ENCODE assay signal across 37 cellular contexts in genomic region chr7:32346253-32346652, GRCh38.
"Had no signal": no experiment of that assay in that cellular context is flagged by ENCODE, and none has a peak within 500 bp of the region (broad histone marks: within the 10 kb centered on the region; RNA-seq: fewer than 3 reads in every experiment).

No MANE protein-coding gene starts in this region.

- H3K27ac ChIP-seq: adrenal gland, body of pancreas, brain microvascular endothelial cell, breast epithelium, cardiac muscle cell, VCaP had no signal

- H3K36me3 Mint-ChIP-seq: activated CD4-positive, alpha-beta memory T cell treated with anti-CD3 and anti-CD28 coated beads for 36 hours; activated naive CD4-positive, alpha-beta T cell treated with anti-CD3 and anti-CD28 coated beads, Interleukin-2, amount 50 U/mL, for 72 hours; activated naive CD8-positive, alpha-beta T cell treated with anti-CD3 and anti-CD28 coated beads for 36 hours; T-cell had no signal

- FAIRE-seq: astrocyte, TTC549 had no signal

- H3K27me3 Mint-ChIP-seq: activated B cell treated with CpG ODN at 0.5 μM for 24 hours; activated CD4-positive, alpha-beta memory T cell treated with anti-CD3 and anti-CD28 coated beads for 36 hours; activated CD4-positive, alpha-beta T cell treated with anti-CD3 and anti-CD28 coated beads, Interleukin-2, amount 10 ng/mL, durations not matched to agents 24 days and 14 days; activated CD8-positive, alpha-beta T cell treated with anti-CD3 and anti-CD28 coated beads for 36 hours; activated naive CD8-positive, alpha-beta T cell treated with anti-CD3 and anti-CD28 coated beads for 36 hours; activated T-helper 17 cell treated with anti-CD3 and anti-CD28 coated beads, Interleukin-2, amount 50 U/mL, for 72 hours had no signal

- H3K9me3 Mint-ChIP-seq: activated CD4-positive, alpha-beta memory T cell treated with anti-CD3 and anti-CD28 coated beads for 36 hours; activated CD4-positive, alpha-beta T cell treated with anti-CD3 and anti-CD28 coated beads, Interleukin-2, amount 10 ng/mL, durations not matched to agents 24 days and 14 days; activated CD8-positive, alpha-beta T cell treated with anti-CD3 and anti-CD28 coated beads for 36 hours; activated naive CD8-positive, alpha-beta T cell treated with anti-CD3 and anti-CD28 coated beads for 36 hours; activated T-cell treated with anti-CD3 and anti-CD28 coated beads, Interleukin-2, amount 50 U/mL, for 4 hours; activated T-cell treated with anti-CD3 and anti-CD28 coated beads, Interleukin-2, amount 50 U/mL, for 72 hours; activated T-helper 1 cell treated with anti-CD3 and anti-CD28 coated beads, Interleukin-12 subunit alpha, Interleukin-12 subunit beta, Interleukin-2, Interleukin-4 antibody, amounts not matched to agents 30 ng/mL and 10 ng/mL and 1 ng/mL, durations not matched to agents 14 hours and 24 hours and 36 hours; activated T-helper 17 cell treated with anti-CD3 and anti-CD28 coated beads, Interleukin-2, amount 50 U/mL, for 72 hours; central memory CD8-positive, alpha-beta T cell had no signal

- DNase-seq: activated B cell treated with CpG ODN at 0.5 μM for 24 hours; activated CD4-positive, alpha-beta memory T cell treated with anti-CD3 and anti-CD28 coated beads for 36 hours; activated CD4-positive, alpha-beta T cell treated with anti-CD3 and anti-CD28 coated beads for 4 hours; activated CD4-positive, alpha-beta T cell treated with anti-CD3 and anti-CD28 coated beads, Interleukin-2, amount 10 ng/mL, durations not matched to agents 24 days and 14 days; activated CD4-positive, alpha-beta T cell treated with anti-CD3 and anti-CD28 coated beads, Interleukin-2, amount 50 U/mL, for 1 hour; activated CD4-positive, alpha-beta T cell treated with anti-CD3 and anti-CD28 coated beads, Interleukin-2, amount 50 U/mL, for 4 hours; activated CD4-positive, CD25-positive, alpha-beta regulatory T cell treated with anti-CD3 and anti-CD28 coated beads, Interleukin-2, amount 50 U/mL, for 72 hours; activated CD8-positive, alpha-beta memory T cell treated with anti-CD3 and anti-CD28 coated beads, Interleukin-2, amount 50 U/mL, for 4 hours; activated CD8-positive, alpha-beta T cell treated with anti-CD3 and anti-CD28 coated beads for 36 hours; activated effector memory CD4-positive, alpha-beta T cell treated with anti-CD3 and anti-CD28 coated beads, Interleukin-2, amount 50 U/mL, for 16 hours; activated gamma-delta T cell treated with Interleukin-2 at 50 U/mL for 16 hours; activated naive CD4-positive, alpha-beta T cell; activated naive CD4-positive, alpha-beta T cell treated with anti-CD3 and anti-CD28 coated beads for 36 hours; activated naive CD4-positive, alpha-beta T cell treated with anti-CD3 and anti-CD28 coated beads, Interleukin-2, amount 50 U/mL, for 16 hours; activated naive CD8-positive, alpha-beta T cell treated with anti-CD3 and anti-CD28 coated beads for 36 hours; activated T-cell treated with anti-CD3 and anti-CD28 coated beads for 4 hours; activated T-cell treated with anti-CD3 and anti-CD28 coated beads, Interleukin-2, amount 50 U/mL, for 1 hour; activated T-cell treated with anti-CD3 and anti-CD28 coated beads, Interleukin-2, amount 50 U/mL, for 4 hours; activated T-cell treated with anti-CD3 and anti-CD28 coated beads, Interleukin-2, amount 50 U/mL, for 72 hours; adrenal gland; amniotic stem cell; aorta; body of pancreas; brain microvascular endothelial cell; caudate nucleus; T-cell; T-helper 17 cell; T1000 had no signal

- H3K4me3 ChIP-seq: adrenal gland, body of pancreas, breast epithelium, cardiac muscle cell had no signal

- H3K9me3 ChIP-seq: adrenal gland, body of pancreas, breast epithelium had no signal

- H3K4me1 Mint-ChIP-seq: activated B cell treated with CpG ODN at 0.5 μM for 24 hours; activated CD4-positive, alpha-beta T cell treated with anti-CD3 and anti-CD28 coated beads, Interleukin-2, amount 10 ng/mL, durations not matched to agents 24 days and 14 days; activated naive CD8-positive, alpha-beta T cell treated with anti-CD3 and anti-CD28 coated beads for 36 hours; activated T-helper 17 cell treated with anti-CD3 and anti-CD28 coated beads, Interleukin-2, amount 50 U/mL, for 72 hours; central memory CD8-positive, alpha-beta T cell; T-cell; T-helper 17 cell had no signal

- H3K27me3 ChIP-seq: adrenal gland, body of pancreas, brain microvascular endothelial cell, breast epithelium, cardiac muscle cell had no signal

- H3K36me3 ChIP-seq: adrenal gland, brain microvascular endothelial cell, breast epithelium, cardiac muscle cell had no signal

- H3K4me3 Mint-ChIP-seq: activated B cell treated with CpG ODN at 0.5 μM for 24 hours; activated CD4-positive, alpha-beta memory T cell treated with anti-CD3 and anti-CD28 coated beads for 36 hours; activated CD4-positive, alpha-beta T cell treated with anti-CD3 and anti-CD28 coated beads, Interleukin-2, amount 10 ng/mL, durations not matched to agents 24 days and 14 days; activated CD8-positive, alpha-beta T cell treated with anti-CD3 and anti-CD28 coated beads for 36 hours; activated naive CD4-positive, alpha-beta T cell treated with anti-CD3 and anti-CD28 coated beads for 36 hours; activated naive CD8-positive, alpha-beta T cell treated with anti-CD3 and anti-CD28 coated beads for 36 hours; activated T-cell treated with anti-CD3 and anti-CD28 coated beads, Interleukin-2, amount 50 U/mL, for 4 hours; activated T-cell treated with anti-CD3 and anti-CD28 coated beads, Interleukin-2, amount 50 U/mL, for 72 hours; activated T-helper 1 cell treated with anti-CD3 and anti-CD28 coated beads, Interleukin-12 subunit alpha, Interleukin-12 subunit beta, Interleukin-2, Interleukin-4 antibody, amounts not matched to agents 30 ng/mL and 10 ng/mL and 1 ng/mL, durations not matched to agents 14 hours and 24 hours and 36 hours; activated T-helper 17 cell treated with anti-CD3 and anti-CD28 coated beads, Interleukin-2, amount 50 U/mL, for 72 hours; central memory CD8-positive, alpha-beta T cell; T-cell; T-helper 17 cell had no signal

- H3K27ac Mint-ChIP-seq: activated B cell treated with CpG ODN at 0.5 μM for 24 hours; activated CD4-positive, alpha-beta memory T cell treated with anti-CD3 and anti-CD28 coated beads for 36 hours; activated CD4-positive, alpha-beta T cell treated with anti-CD3 and anti-CD28 coated beads, Interleukin-2, amount 10 ng/mL, durations not matched to agents 24 days and 14 days; activated CD8-positive, alpha-beta T cell treated with anti-CD3 and anti-CD28 coated beads for 36 hours; activated naive CD4-positive, alpha-beta T cell treated with anti-CD3 and anti-CD28 coated beads for 36 hours; activated naive CD4-positive, alpha-beta T cell treated with anti-CD3 and anti-CD28 coated beads, Interleukin-2, amount 50 U/mL, for 72 hours; activated naive CD8-positive, alpha-beta T cell treated with anti-CD3 and anti-CD28 coated beads for 36 hours; activated T-cell treated with anti-CD3 and anti-CD28 coated beads, Interleukin-2, amount 50 U/mL, for 72 hours; activated T-helper 1 cell treated with anti-CD3 and anti-CD28 coated beads, Interleukin-12 subunit alpha, Interleukin-12 subunit beta, Interleukin-2, Interleukin-4 antibody, amounts not matched to agents 30 ng/mL and 10 ng/mL and 1 ng/mL, durations not matched to agents 14 hours and 24 hours and 36 hours; activated T-helper 17 cell treated with anti-CD3 and anti-CD28 coated beads, Interleukin-2, amount 50 U/mL, for 72 hours; T-cell; T-helper 17 cell had no signal

- H3K4me1 ChIP-seq: adrenal gland, body of pancreas, breast epithelium had no signal
